ENCODE assay signal across 1 cellular context in the genomic region with DNA sequence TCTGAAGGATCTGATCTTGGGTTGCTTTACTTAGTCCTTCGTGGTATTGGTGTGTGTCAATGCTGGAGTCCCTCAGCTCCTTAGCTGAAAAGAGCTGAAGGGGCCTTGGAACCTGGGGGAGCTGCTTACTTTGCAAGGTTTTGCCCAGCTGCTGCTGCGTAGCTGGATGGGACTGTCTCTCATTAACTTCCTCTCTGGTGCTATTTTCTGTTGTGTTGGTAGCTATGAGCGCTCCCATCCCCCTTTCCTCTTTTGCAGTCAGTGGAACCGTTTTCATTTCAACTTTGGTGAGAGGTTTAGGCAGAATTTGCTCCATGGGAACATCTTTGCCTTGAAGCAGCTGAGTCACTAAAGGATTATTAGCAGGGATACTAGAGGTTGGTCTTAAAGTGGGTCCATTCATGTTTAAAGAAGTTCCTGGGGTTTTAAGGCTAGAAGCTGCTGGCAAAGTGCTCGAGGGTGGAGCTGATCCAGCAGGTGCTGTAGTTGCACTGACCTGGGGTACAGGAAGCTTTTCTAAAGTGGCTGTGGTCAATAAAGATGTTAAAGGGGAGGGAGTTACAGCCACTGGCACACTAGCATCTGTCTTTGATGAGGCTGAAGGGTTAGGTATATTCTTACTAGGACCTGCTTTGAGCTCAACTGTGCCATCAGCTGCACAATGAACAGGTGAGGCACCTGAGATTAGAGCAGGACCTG.
TF ChIP-seq lines count a peak whose summit lies in the region.

No MANE protein-coding gene starts in this region.

TF ChIP-seq in GM23338, 12 proteins besides CTCF, POLR2A, EP300 and RAD21 (continued from another document):
- TF ChIP-seq, protein P1, sequence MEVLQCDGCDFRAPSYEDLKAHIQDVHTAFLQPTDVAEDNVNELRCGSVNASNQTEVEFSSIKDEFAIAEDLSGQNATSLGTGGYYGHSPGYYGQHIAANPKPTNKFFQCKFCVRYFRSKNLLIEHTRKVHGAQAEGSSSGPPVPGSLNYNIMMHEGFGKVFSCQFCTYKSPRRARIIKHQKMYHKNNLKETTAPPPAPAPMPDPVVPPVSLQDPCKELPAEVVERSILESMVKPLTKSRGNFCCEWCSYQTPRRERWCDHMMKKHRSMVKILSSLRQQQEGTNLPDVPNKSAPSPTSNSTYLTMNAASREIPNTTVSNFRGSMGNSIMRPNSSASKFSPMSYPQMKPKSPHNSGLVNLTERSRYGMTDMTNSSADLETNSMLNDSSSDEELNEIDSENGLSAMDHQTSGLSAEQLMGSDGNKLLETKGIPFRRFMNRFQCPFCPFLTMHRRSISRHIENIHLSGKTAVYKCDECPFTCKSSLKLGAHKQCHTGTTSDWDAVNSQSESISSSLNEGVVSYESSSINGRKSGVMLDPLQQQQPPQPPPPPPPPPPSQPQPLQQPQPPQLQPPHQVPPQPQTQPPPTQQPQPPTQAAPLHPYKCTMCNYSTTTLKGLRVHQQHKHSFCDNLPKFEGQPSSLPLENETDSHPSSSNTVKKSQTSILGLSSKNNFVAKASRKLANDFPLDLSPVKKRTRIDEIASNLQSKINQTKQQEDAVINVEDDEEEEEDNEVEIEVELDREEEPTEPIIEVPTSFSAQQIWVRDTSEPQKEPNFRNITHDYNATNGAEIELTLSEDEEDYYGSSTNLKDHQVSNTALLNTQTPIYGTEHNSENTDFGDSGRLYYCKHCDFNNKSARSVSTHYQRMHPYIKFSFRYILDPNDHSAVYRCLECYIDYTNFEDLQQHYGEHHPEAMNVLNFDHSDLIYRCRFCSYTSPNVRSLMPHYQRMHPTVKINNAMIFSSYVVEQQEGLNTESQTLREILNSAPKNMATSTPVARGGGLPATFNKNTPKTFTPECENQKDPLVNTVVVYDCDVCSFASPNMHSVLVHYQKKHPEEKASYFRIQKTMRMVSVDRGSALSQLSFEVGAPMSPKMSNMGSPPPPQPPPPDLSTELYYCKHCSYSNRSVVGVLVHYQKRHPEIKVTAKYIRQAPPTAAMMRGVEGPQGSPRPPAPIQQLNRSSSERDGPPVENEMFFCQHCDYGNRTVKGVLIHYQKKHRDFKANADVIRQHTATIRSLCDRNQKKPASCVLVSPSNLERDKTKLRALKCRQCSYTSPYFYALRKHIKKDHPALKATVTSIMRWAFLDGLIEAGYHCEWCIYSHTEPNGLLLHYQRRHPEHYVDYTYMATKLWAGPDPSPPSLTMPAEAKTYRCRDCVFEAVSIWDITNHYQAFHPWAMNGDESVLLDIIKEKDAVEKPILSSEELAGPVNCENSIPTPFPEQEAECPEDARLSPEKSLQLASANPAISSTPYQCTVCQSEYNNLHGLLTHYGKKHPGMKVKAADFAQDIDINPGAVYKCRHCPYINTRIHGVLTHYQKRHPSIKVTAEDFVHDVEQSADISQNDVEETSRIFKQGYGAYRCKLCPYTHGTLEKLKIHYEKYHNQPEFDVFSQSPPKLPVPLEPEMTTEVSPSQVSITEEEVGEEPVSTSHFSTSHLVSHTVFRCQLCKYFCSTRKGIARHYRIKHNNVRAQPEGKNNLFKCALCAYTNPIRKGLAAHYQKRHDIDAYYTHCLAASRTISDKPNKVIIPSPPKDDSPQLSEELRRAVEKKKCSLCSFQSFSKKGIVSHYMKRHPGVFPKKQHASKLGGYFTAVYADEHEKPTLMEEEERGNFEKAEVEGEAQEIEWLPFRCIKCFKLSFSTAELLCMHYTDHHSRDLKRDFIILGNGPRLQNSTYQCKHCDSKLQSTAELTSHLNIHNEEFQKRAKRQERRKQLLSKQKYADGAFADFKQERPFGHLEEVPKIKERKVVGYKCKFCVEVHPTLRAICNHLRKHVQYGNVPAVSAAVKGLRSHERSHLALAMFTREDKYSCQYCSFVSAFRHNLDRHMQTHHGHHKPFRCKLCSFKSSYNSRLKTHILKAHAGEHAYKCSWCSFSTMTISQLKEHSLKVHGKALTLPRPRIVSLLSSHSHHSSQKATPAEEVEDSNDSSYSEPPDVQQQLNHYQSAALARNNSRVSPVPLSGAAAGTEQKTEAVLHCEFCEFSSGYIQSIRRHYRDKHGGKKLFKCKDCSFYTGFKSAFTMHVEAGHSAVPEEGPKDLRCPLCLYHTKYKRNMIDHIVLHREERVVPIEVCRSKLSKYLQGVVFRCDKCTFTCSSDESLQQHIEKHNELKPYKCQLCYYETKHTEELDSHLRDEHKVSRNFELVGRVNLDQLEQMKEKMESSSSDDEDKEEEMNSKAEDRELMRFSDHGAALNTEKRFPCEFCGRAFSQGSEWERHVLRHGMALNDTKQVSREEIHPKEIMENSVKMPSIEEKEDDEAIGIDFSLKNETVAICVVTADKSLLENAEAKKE (CRISPR knock-in tag; IDR thresholded peaks at IDR 0.05), result no peak
- no peak for TF ChIP-seq ZNF114 (CRISPR knock-in tag; IDR thresholded peaks at IDR 0.05)
